Comparison of ENCODE assay signal across 1 cellular context in genomic region chr10:72800000-72800740, GRCh38.
TF ChIP-seq lines count a peak whose summit lies in the region.

No MANE protein-coding gene starts in this region.

TF ChIP-seq in K562, 482 proteins besides CTCF, POLR2A, EP300 and RAD21 (continued from another document):
- TF ChIP-seq, protein P1, sequence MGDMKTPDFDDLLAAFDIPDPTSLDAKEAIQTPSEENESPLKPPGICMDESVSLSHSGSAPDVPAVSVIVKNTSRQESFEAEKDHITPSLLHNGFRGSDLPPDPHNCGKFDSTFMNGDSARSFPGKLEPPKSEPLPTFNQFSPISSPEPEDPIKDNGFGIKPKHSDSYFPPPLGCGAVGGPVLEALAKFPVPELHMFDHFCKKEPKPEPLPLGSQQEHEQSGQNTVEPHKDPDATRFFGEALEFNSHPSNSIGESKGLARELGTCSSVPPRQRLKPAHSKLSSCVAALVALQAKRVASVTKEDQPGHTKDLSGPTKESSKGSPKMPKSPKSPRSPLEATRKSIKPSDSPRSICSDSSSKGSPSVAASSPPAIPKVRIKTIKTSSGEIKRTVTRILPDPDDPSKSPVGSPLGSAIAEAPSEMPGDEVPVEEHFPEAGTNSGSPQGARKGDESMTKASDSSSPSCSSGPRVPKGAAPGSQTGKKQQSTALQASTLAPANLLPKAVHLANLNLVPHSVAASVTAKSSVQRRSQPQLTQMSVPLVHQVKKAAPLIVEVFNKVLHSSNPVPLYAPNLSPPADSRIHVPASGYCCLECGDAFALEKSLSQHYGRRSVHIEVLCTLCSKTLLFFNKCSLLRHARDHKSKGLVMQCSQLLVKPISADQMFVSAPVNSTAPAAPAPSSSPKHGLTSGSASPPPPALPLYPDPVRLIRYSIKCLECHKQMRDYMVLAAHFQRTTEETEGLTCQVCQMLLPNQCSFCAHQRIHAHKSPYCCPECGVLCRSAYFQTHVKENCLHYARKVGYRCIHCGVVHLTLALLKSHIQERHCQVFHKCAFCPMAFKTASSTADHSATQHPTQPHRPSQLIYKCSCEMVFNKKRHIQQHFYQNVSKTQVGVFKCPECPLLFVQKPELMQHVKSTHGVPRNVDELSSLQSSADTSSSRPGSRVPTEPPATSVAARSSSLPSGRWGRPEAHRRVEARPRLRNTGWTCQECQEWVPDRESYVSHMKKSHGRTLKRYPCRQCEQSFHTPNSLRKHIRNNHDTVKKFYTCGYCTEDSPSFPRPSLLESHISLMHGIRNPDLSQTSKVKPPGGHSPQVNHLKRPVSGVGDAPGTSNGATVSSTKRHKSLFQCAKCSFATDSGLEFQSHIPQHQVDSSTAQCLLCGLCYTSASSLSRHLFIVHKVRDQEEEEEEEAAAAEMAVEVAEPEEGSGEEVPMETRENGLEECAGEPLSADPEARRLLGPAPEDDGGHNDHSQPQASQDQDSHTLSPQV (IDR thresholded peaks at IDR 0.05): no peak
- TF ChIP-seq NBN (IDR thresholded peaks at IDR 0.05; ENCODE audit: low read depth) (peak; percentile 36; the same call in 1 of the 2 replicates), NCOA2 (IDR thresholded peaks at IDR 0.05; ENCODE audit: partially characterized antibody in 2 of 2) (peak in 1 of 2 experiments; percentile 23), TEAD4 (IDR thresholded peaks at IDR 0.05; ENCODE audit: low read length) (peak; percentile 89), TEAD4 (CRISPR knock-in tag; IDR thresholded peaks at IDR 0.05; ENCODE audit: borderline replicate concordance) (no peak), ZMIZ1 (IDR thresholded peaks at IDR 0.05; ENCODE audit: low read depth in 2 of 2, low read length in 2 of 2) (peak in 1 of 2 experiments; percentile 77; a peak in 2 of 4 replicates), ZNF282 (CRISPR knock-in tag; IDR thresholded peaks at IDR 0.05) (no peak), TCF7 (IDR thresholded peaks at IDR 0.05; ENCODE audit: borderline replicate concordance) (no peak), ARID1B (IDR thresholded peaks at IDR 0.05) (peak; percentile 93)
- TF ChIP-seq, protein P2, sequence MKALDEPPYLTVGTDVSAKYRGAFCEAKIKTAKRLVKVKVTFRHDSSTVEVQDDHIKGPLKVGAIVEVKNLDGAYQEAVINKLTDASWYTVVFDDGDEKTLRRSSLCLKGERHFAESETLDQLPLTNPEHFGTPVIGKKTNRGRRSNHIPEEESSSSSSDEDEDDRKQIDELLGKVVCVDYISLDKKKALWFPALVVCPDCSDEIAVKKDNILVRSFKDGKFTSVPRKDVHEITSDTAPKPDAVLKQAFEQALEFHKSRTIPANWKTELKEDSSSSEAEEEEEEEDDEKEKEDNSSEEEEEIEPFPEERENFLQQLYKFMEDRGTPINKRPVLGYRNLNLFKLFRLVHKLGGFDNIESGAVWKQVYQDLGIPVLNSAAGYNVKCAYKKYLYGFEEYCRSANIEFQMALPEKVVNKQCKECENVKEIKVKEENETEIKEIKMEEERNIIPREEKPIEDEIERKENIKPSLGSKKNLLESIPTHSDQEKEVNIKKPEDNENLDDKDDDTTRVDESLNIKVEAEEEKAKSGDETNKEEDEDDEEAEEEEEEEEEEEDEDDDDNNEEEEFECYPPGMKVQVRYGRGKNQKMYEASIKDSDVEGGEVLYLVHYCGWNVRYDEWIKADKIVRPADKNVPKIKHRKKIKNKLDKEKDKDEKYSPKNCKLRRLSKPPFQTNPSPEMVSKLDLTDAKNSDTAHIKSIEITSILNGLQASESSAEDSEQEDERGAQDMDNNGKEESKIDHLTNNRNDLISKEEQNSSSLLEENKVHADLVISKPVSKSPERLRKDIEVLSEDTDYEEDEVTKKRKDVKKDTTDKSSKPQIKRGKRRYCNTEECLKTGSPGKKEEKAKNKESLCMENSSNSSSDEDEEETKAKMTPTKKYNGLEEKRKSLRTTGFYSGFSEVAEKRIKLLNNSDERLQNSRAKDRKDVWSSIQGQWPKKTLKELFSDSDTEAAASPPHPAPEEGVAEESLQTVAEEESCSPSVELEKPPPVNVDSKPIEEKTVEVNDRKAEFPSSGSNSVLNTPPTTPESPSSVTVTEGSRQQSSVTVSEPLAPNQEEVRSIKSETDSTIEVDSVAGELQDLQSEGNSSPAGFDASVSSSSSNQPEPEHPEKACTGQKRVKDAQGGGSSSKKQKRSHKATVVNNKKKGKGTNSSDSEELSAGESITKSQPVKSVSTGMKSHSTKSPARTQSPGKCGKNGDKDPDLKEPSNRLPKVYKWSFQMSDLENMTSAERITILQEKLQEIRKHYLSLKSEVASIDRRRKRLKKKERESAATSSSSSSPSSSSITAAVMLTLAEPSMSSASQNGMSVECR (CRISPR knock-in tag; IDR thresholded peaks at IDR 0.05): no peak
TF ChIP-seq in K562: peak in this region for 62.
